ENCODE assay signal across 14 cellular contexts in the genomic region with DNA sequence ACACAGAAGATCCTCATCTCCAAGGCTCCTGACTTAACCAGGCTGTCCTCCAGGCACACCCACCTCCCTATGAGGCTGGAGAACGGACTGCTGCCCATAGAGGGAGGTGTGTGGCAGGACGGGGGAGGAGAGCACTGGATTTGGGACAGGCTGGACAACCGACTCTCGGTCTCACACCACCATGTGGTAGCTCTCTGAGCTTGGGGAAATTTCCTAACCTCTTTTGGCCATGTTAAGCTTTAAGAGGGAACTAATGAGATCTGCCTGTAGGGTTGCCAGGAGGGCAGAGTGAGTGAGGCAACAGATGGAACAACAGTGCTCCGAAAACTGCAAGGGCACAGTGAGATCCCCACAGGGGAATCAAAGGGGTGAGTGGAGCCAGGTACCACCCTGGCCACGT. TPM values are rescaled to one million over a fixed set of nuclear protein-coding genes. Genes with fewer than 3 reads are reported as not detected.
DNase-seq lines count a peak whose midpoint lies in the region; ATAC-seq, FAIRE-seq and TF ChIP-seq lines count a peak whose summit lies in the region.
"Had no signal": no experiment of that assay in that cellular context is flagged by ENCODE, and none has a peak within 500 bp of the region (broad histone marks: within the 10 kb centered on the region; RNA-seq: fewer than 3 reads in every experiment).

No MANE protein-coding gene starts in this region.

- intact Hi-C loops in mucosa of descending colon (cut with DNase I, micrococcal nuclease): no loop called here

- no peak overlapping the region for H3K4me3 Mint-ChIP-seq in WTC11
- H3K4me3 Mint-ChIP-seq: activated T-cell treated with anti-CD3 and anti-CD28 coated beads, Interleukin-2, amount 50 U/mL, for 24 hours had no signal

- 51 to 58% methylated on average over 6 of the region's 6 CpGs for WGBS in GM23248 (ENCODE audit: low coverage in 1 of 2, low lambda C conversion rate in 2 of 2, missing lambda C conversion rate in 2 of 2), 2 experiments

- no peaks in the 10 kb centered on the region for H3K36me3 Mint-ChIP-seq in WTC11

- H3K9ac ChIP-seq in BLaER1 (no peak overlapping the region), GM23248 (no peak overlapping the region)

- peak overlapping the region; percentile 74; the same call in 1 of the 2 replicates for H3K27ac Mint-ChIP-seq in WTC11
- H3K27ac Mint-ChIP-seq: activated T-cell treated with anti-CD3 and anti-CD28 coated beads, Interleukin-2, amount 50 U/mL, for 24 hours had no signal

- H3F3A ChIP-seq in GM23248 (ENCODE audit: insufficient read depth): no peaks in the 10 kb centered on the region

- H3K36me3 ChIP-seq in BLaER1: no peaks in the 10 kb centered on the region
- H3K36me3 ChIP-seq in GM23248 (ENCODE audit: low read depth): no peaks in the 10 kb centered on the region
- no peaks in the 10 kb centered on the region for H3K36me3 ChIP-seq in mucosa of descending colon (ENCODE audit: low read depth)

- TF ChIP-seq CTCF in WTC11 (IDR thresholded peaks at IDR 0.05): no peak
- no peak for TF ChIP-seq CTCF in mucosa of descending colon (IDR thresholded peaks at IDR 0.05)

- H3K27ac ChIP-seq in BLaER1: no peak overlapping the region
- no peak overlapping the region for H3K27ac ChIP-seq in GM23248

- H2AFZ ChIP-seq in GM23248: no peak overlapping the region

- CTCF ChIA-PET in WTC11 (lab: Charles Lee): interaction anchor here (1.0 to 1.5 kb wide), 4 partner anchors 11 to 40 kb away, joined by 4 to 5 read pairs (median 4); no protein-coding TSS in a partner anchor

- H3K79me2 ChIP-seq in GM23248 (ENCODE audit: insufficient read depth): no peaks in the 10 kb centered on the region

- DNase-seq in GM23248: peak; percentile 7
- no peak for DNase-seq in WTC11 (ENCODE audit: low spot score)
- DNase-seq in mucosa of descending colon: no peak
- no peak for DNase-seq in Ammon's horn (ENCODE audit: low spot score)
- no peak for DNase-seq in GM12892 (ENCODE audit: insufficient read length)
- DNase-seq: activated CD4-positive, alpha-beta T cell treated with anti-CD3 and anti-CD28 coated beads, Interleukin-2, amount 50 U/mL, for 48 hours; activated T-cell treated with anti-CD3 and anti-CD28 coated beads, Interleukin-2, amount 50 U/mL, for 24 hours; effector memory CD4-positive, alpha-beta T cell; hypothalamus; NCI-H146; PC-3 had no signal

- TF ChIP-seq POLR2A in GM12892 (IDR thresholded peaks at IDR 0.05; ENCODE audit: low read depth, low read length): no peak

- no peaks in the 10 kb centered on the region for H3K9me3 Mint-ChIP-seq in WTC11
- H3K9me3 Mint-ChIP-seq: activated T-cell treated with anti-CD3 and anti-CD28 coated beads, Interleukin-2, amount 50 U/mL, for 24 hours had no signal

- H4K20me1 ChIP-seq in BLaER1 (no peaks in the 10 kb centered on the region), GM23248 (ENCODE audit: insufficient read depth) (no peaks in the 10 kb centered on the region)

- H3K9me2 ChIP-seq in GM23248 (ENCODE audit: insufficient read depth): no peaks in the 10 kb centered on the region

- no peaks in the 10 kb centered on the region for H3K27me3 Mint-ChIP-seq in WTC11 (ENCODE audit: low read depth)
- H3K27me3 Mint-ChIP-seq: activated T-cell treated with anti-CD3 and anti-CD28 coated beads, Interleukin-2, amount 50 U/mL, for 24 hours had no signal

- POLR2A ChIA-PET in WTC11 (lab: Charles Lee): no interaction called here

- H3K4me2 ChIP-seq in BLaER1 (peak overlapping the region; percentile 18; the same call in 1 of the 2 replicates), GM23248 (ENCODE audit: unreplicated experiment) (no peak overlapping the region)

- ATAC-seq in WTC11 (peak; percentile 19; the same call in 1 of the 2 replicates), mucosa of descending colon (peak; percentile 7), HG02759 (IDR thresholded peaks at IDR 0.05; ENCODE audit: unreplicated experiment) (no peak), HG03025 (IDR thresholded peaks at IDR 0.05; ENCODE audit: low FRiP score, unreplicated experiment) (no peak)
- ATAC-seq: PC-3 had no signal

- in situ Hi-C loops in GM23248 (cut with MboI): no loop called here

- peaks cover 22% of the 10 kb centered on the region for H3K4me1 ChIP-seq in BLaER1
- no peaks in the 10 kb centered on the region for H3K4me1 ChIP-seq in GM23248 (ENCODE audit: insufficient read depth)
- H3K4me1 ChIP-seq in mucosa of descending colon (ENCODE audit: low read depth): no peaks in the 10 kb centered on the region

- H3K4me1 Mint-ChIP-seq in WTC11: peaks cover 21% of the 10 kb centered on the region

- H3K9me3 ChIP-seq in BLaER1 (no peaks in the 10 kb centered on the region), GM23248 (ENCODE audit: low read depth) (no peaks in the 10 kb centered on the region), mucosa of descending colon (no peaks in the 10 kb centered on the region)

- no peaks in the 10 kb centered on the region for H3K27me3 ChIP-seq in BLaER1
- no peaks in the 10 kb centered on the region for H3K27me3 ChIP-seq in GM23248 (replicated peaks; ENCODE audit: insufficient read depth)

- H3K4me3 ChIP-seq in BLaER1 (no peak overlapping the region), GM23248 (no peak overlapping the region), mucosa of descending colon (no peak overlapping the region)

- no peak for FAIRE-seq in GM12892 (lab: Jason Lieb, UNC)

TF ChIP-seq in WTC11, 78 proteins besides CTCF, POLR2A, EP300 and RAD21:
- TF ChIP-seq MXD4 (CRISPR knock-in tag; IDR thresholded peaks at IDR 0.05; ENCODE audit: borderline replicate concordance) (no peak), SMAD3 (CRISPR knock-in tag; IDR thresholded peaks at IDR 0.05; ENCODE audit: borderline replicate concordance) (no peak), SOX15 (CRISPR knock-in tag; IDR thresholded peaks at IDR 0.05) (no peak), ZNF263 (CRISPR knock-in tag; IDR thresholded peaks at IDR 0.05; ENCODE audit: low read depth) (no peak), EMX1 (CRISPR knock-in tag; IDR thresholded peaks at IDR 0.05) (no peak)
- TF ChIP-seq, protein P1, sequence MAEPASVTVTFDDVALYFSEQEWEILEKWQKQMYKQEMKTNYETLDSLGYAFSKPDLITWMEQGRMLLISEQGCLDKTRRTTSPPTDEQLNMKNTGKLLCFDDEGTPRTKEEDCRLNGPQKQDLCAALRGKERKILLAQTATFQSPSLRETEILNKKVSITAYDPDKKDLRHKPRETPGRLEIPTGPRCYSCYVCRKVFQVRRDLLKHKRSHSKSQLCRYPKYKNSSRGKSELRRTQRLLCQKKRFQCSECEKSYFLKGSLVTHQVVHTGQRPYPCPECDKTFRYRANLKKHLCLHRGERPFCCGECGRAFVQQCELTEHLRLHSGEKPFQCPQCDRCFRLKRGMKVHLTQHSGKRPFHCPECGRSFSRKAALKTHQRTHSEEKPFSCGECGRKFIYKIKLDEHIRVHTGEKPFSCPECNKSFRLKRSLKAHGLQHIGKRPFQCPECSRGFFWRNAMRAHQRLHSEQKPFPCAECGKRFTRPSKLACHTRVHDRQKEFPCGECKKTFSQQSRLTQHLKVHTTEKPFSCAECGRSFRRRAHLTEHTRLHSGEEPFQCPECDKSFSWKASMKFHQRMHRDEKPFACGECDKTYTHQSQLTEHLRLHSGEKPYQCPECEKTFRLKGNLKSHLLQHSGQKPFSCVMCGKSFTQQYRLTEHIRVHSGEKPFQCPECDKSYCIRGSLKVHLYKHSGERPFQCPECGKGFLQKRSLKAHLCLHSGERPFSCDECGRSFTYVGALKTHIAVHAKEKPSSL (CRISPR knock-in tag; conservative IDR thresholded peaks at IDR 0.05): no peak
- TF ChIP-seq, protein P2, sequence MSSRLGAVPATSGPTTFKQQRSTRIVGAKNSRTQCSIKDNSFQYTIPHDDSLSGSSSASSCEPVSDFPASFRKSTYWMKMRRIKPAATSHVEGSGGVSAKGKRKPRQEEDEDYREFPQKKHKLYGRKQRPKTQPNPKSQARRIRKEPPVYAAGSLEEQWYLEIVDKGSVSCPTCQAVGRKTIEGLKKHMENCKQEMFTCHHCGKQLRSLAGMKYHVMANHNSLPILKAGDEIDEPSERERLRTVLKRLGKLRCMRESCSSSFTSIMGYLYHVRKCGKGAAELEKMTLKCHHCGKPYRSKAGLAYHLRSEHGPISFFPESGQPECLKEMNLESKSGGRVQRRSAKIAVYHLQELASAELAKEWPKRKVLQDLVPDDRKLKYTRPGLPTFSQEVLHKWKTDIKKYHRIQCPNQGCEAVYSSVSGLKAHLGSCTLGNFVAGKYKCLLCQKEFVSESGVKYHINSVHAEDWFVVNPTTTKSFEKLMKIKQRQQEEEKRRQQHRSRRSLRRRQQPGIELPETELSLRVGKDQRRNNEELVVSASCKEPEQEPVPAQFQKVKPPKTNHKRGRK (CRISPR knock-in tag; IDR thresholded peaks at IDR 0.05; ENCODE audit: borderline replicate concordance): no peak

RNA-seq across cellular contexts. Expression of a gene that starts 32.7 kb away (rescaled TPM):
- total RNA-seq in GM23248 (2014; rRNA removed; shearing (Covaris generic)): 0.11 TPM in 1 of 2 replicates, not detected in the other
- 0.09 TPM in 1 of 2 replicates, not detected in the other for polyA plus RNA-seq in GM23248 (2016; fragmentation: Nextera tagmentation; extraction: Ambion mirVana)
- 11.3 to 13.2 TPM (median 11.6 TPM) in 3 replicates for total RNA-seq in WTC11 (2021)
- 1 to 10 TPM in 2 of 3 donors, under 1 TPM in 1; 0.52 to 2.3 (median 1.3) TPM for total RNA-seq in mucosa of descending colon
- 0.19 TPM for polyA plus RNA-seq in GM12892 (2012; ENCODE audit: missing spikeins)
- total RNA-seq: PC-3 had no signal

RNA-seq across cellular contexts. Expression of a gene that starts 43.7 kb away (rescaled TPM):
- 11.1 and 18.5 TPM in 2 replicates for total RNA-seq in GM23248 (2014; rRNA removed; shearing (Covaris generic))
- 14.7 and 17.0 TPM in 2 replicates for polyA plus RNA-seq in GM23248 (2016; fragmentation: Nextera tagmentation; extraction: Ambion mirVana)
- 35.5 to 49.4 TPM (median 35.5 TPM) in 3 replicates for total RNA-seq in WTC11 (2021)
- total RNA-seq in mucosa of descending colon: 10 to 100 TPM; 10.3 to 14.8 (median 12.9) TPM
- 26.7 TPM for polyA plus RNA-seq in GM12892 (2012; ENCODE audit: missing spikeins)

RNA-seq across cellular contexts. Expression of a gene that starts 51.7 kb away (rescaled TPM):
- total RNA-seq in GM23248 (2014; rRNA removed; shearing (Covaris generic)): 93.1 and 113 TPM in 2 replicates
- polyA plus RNA-seq in GM23248 (2016; fragmentation: Nextera tagmentation; extraction: Ambion mirVana): 96.8 and 99.5 TPM in 2 replicates
- total RNA-seq in WTC11 (2021): 188 to 223 TPM (median 201 TPM) in 3 replicates
- total RNA-seq in mucosa of descending colon: 100 to 1,000 TPM; 141 to 168 (median 161) TPM
- polyA plus RNA-seq in GM12892 (2012; ENCODE audit: missing spikeins): 149 TPM

Comparison
In these comparisons a context has a peak if more than half of its experiments do, and no peak if none do; other contexts are left out.
1. ATAC-seq: peak in WTC11 (single experiment) and mucosa of descending colon (single experiment); none in HG02759 (single experiment) and HG03025 (single experiment).